Comparison of ENCODE assay signal across 8 cellular contexts in genomic region chr6:32967151-32968091, GRCh38. TPM values are rescaled to one million over a fixed set of nuclear protein-coding genes. Genes with fewer than 3 reads are reported as not detected.
DNase-seq lines count a peak whose midpoint lies in the region; ATAC-seq and TF ChIP-seq lines count a peak whose summit lies in the region.

No MANE protein-coding gene starts in this region.

- H3K4me3 Mint-ChIP-seq in endothelial cell (ENCODE audit: unreplicated experiment), result peak overlapping the region; percentile 92

- peak overlapping the region; percentile 100 for H3K27ac ChIP-seq in MM.1S (ENCODE audit: low read length)

- H3K4me1 Mint-ChIP-seq in endothelial cell (ENCODE audit: unreplicated experiment), result peaks cover 49% of the 10 kb centered on the region

- no peak for ATAC-seq in GM18861 (IDR thresholded peaks at IDR 0.05; ENCODE audit: unreplicated experiment)

- H3K4me3 ChIP-seq in MM.1S (ENCODE audit: low read length), result peak overlapping the region; percentile 79

- peak overlapping the region; percentile 97 for H3K9ac ChIP-seq in MM.1S (ENCODE audit: low read length)

- no peaks in the 10 kb centered on the region for H3K9me3 ChIP-seq in MM.1S (replicated peaks; ENCODE audit: insufficient read depth, low read length)

- H3K36me3 Mint-ChIP-seq in endothelial cell (ENCODE audit: low read depth, unreplicated experiment), result peaks cover 13% of the 10 kb centered on the region

- peaks cover 39% of the 10 kb centered on the region for H3K79me2 ChIP-seq in MM.1S (ENCODE audit: low read length)

- peak; percentile 29 for DNase-seq in activated CD4-positive, alpha-beta T cell treated with anti-CD3 and anti-CD28 coated beads, Interleukin-2, amount 50 U/mL, for 1 hour
- no peak for DNase-seq in activated CD4-positive, alpha-beta T cell treated with anti-CD3 and anti-CD28 coated beads for 48 hours
- DNase-seq in MM.1S (peak; percentile 62), SW 1271 (lab: John Stamatoyannopoulos, UW) (peak; percentile 84 to 88), endothelial cell (ENCODE audit: low spot score) (peak; percentile 25), myocyte (ENCODE audit: low read depth) (peak; percentile 67), NCI-H187 (lab: John Stamatoyannopoulos, UW) (no peak)

- H3K36me3 ChIP-seq in MM.1S (replicated peaks; ENCODE audit: insufficient read depth, low read length), result peaks cover 3% of the 10 kb centered on the region; the same call in 1 of the 2 replicates

- H4K20me1 ChIP-seq in MM.1S (ENCODE audit: insufficient read depth, low read length), result peaks cover 3% of the 10 kb centered on the region

- no peaks in the 10 kb centered on the region for H3K9me2 ChIP-seq in MM.1S (replicated peaks; ENCODE audit: insufficient read depth, low read length)

- peaks cover 11% of the 10 kb centered on the region for H3K27me3 Mint-ChIP-seq in endothelial cell (ENCODE audit: unreplicated experiment)

- no peaks in the 10 kb centered on the region for H3K27me3 ChIP-seq in MM.1S (replicated peaks; ENCODE audit: insufficient read depth, low read length)

- peak; percentile 67 for TF ChIP-seq CTCF in MM.1S (IDR thresholded peaks at IDR 0.05; ENCODE audit: low read length)
- TF ChIP-seq CTCF in endothelial cell (IDR thresholded peaks at IDR 0.05; ENCODE audit: unreplicated experiment), result no peak

- H3F3A ChIP-seq in MM.1S (ENCODE audit: insufficient read depth, low read length), result peaks cover 42% of the 10 kb centered on the region

- peak overlapping the region; percentile 81 for H3K27ac Mint-ChIP-seq in endothelial cell (ENCODE audit: unreplicated experiment)

- H3K4me2 ChIP-seq in MM.1S (ENCODE audit: low read depth, low read length), result peak overlapping the region; percentile 95

- no peaks in the 10 kb centered on the region for H3K9me3 Mint-ChIP-seq in endothelial cell (ENCODE audit: unreplicated experiment)

- H3K4me1 ChIP-seq in MM.1S (ENCODE audit: low read length), result peaks cover 11% of the 10 kb centered on the region

- peak overlapping the region; percentile 82 for H2AFZ ChIP-seq in MM.1S (ENCODE audit: low read length)

RNA-seq across cellular contexts. Expression of gene BRD2, which starts 1.0 kb away (rescaled TPM):
- 186 TPM for total RNA-seq in endothelial cell (ENCODE audit: unreplicated experiment)
- 108 and 112 TPM in 2 replicates for total RNA-seq in myocyte
- polyA plus RNA-seq in myocyte (2012), result 126 TPM

RNA-seq across cellular contexts. Expression of gene HLA-DMA, which starts 14.5 kb away (rescaled TPM):
- 13.0 TPM for total RNA-seq in endothelial cell (ENCODE audit: unreplicated experiment)
- total RNA-seq in myocyte, result 2.1 and 4.3 TPM in 2 replicates
- polyA plus RNA-seq in myocyte (2012), result 6.3 TPM

RNA-seq across cellular contexts. Expression of gene HLA-DMB, which starts 26.6 kb away (rescaled TPM):
- total RNA-seq in endothelial cell (ENCODE audit: unreplicated experiment), result 1.3 TPM
- total RNA-seq in myocyte, result not detected in 2 replicates
- not detected for polyA plus RNA-seq in myocyte (2012)

RNA-seq across cellular contexts. Expression of gene HLA-DOA, which starts 42.0 kb away (rescaled TPM):
- 7.3 TPM for total RNA-seq in endothelial cell (ENCODE audit: unreplicated experiment)
- total RNA-seq in myocyte, result not detected in 2 replicates
- not detected for polyA plus RNA-seq in myocyte (2012)

Comparison
In these comparisons a context has a peak if more than half of its experiments do, and no peak if none do; other contexts are left out.
1. DNase-seq: peak in activated CD4-positive, alpha-beta T cell treated with anti-CD3 and anti-CD28 coated beads, Interleukin-2, amount 50 U/mL, for 1 hour (single experiment), MM.1S (single experiment), SW 1271 (2 of 2), endothelial cell (single experiment) and myocyte (single experiment); none in activated CD4-positive, alpha-beta T cell treated with anti-CD3 and anti-CD28 coated beads for 48 hours (single experiment) and NCI-H187 (0 of 2).